20 cellular contexts compared by ENCODE assay signal in the genomic region with DNA sequence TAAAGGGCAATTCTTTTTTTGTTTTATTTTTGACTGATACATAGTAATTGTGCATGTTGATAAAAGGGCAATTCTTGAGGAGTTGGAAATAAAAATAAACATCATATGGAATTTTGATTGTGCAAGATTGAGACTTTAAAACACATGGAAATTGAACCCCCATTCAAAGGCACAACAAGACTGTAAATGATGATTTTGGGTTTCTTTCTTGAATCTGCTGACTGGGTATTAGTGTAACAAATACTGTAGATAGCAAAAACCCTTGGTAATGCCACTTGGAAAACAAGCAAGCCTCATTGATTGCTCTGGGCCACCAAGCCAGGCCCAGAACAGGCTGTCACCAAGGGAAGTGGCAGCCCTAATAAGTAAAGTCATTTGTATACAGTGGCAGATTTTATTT.
"Had no signal": no experiment of that assay in that cellular context is flagged by ENCODE, and none has a peak within 500 bp of the region (broad histone marks: within the 10 kb centered on the region; RNA-seq: fewer than 3 reads in every experiment).

No MANE protein-coding gene starts in this region.

- ATAC-seq: T-cell had no signal

- H3K9me3 Mint-ChIP-seq: T-cell had no signal

- H3K4me3 ChIP-seq: MG63 had no signal

- FAIRE-seq: RCC 7860 had no signal

- H3K9ac ChIP-seq: SK-N-SH had no signal

- H3K36me3 ChIP-seq: MG63 had no signal

- H3K27me3 ChIP-seq: MG63 had no signal

- H3K36me3 Mint-ChIP-seq: T-cell had no signal

- H3K4me2 ChIP-seq: SK-N-SH had no signal

- H3K27ac Mint-ChIP-seq: T-cell had no signal

- H3K9me3 ChIP-seq: MG63, SK-N-SH had no signal

- H3K4me3 Mint-ChIP-seq: T-cell had no signal

- H3K4me1 Mint-ChIP-seq: T-cell had no signal

- DNase-seq: Karpas-422, KG1, MG63, NCI-H1092, NCI-H1105 treated with DMSO at 0.1 percent for 48 hours, NCI-H1417 treated with DMSO at 0.1 percent for 48 hours, NCI-H1694 treated with DMSO at 0.1 percent for 48 hours, NCI-H1930, NCI-H2081, NCI-H2107, NCI-H2227 treated with DMSO at 0.1 percent for 48 hours, NCI-H524 treated with DMSO at 0.1 percent for 48 hours, NCI-H69, NCI-H774, Right ventricle myocardium superior, RPMI8226, SK-N-SH, SW 1271, T-cell had no signal
